In the genomic region with DNA sequence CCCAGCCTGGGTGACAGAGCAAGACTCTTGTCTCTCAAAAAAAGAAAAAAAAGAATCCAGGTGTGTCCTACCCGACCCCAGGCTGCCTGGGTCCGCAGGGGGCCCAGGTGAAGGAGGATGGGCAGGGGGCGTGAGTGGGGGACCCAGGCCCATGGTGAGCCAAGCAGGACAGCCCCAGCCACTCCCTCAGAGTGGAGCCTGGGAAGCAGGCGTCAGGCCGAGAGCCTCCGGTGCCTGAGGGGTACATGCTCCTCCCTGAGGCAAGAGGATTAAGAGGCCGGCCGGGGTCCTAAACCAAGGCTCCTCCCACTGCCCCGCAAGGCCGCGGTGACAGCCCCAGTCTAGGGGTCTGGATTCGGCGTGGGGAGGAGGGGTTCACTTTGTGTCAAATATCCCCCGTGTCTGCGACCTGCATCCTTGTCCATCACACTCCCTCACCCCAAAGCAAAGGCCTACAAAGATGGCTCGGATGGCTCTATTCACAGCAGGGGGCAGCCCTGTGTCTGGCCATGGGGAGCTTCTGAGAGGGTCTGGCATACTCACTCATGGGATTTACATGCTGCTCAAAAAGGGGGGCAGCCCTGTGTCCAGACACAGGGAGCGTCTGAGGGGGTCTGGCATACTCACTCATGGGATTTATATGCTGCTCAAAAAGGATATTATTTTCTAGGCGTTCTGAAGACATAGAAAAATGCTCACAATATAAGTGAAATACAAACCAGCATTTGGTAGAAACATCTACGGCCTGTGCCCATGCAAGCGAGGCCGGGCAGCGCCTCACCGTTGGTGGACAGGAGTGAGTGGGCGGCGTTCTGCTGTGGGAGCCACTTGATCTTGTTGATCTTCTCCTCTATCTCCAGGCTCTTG, we compare ENCODE assay signal across 22 cellular contexts.
DNase-seq lines count a peak whose midpoint lies in the region; ATAC-seq, FAIRE-seq and TF ChIP-seq lines count a peak whose summit lies in the region.
"Had no signal": no experiment of that assay in that cellular context is flagged by ENCODE, and none has a peak within 500 bp of the region (broad histone marks: within the 10 kb centered on the region; RNA-seq: fewer than 3 reads in every experiment).

No MANE protein-coding gene starts in this region.

- H3K27ac ChIP-seq in heart right ventricle (no peak overlapping the region), angular gyrus (ENCODE audit: low read depth, low read length) (peak overlapping the region; percentile 38), aorta (ENCODE audit: low read depth in 1 of 2, low read length in 2 of 2) (no peak overlapping the region), stomach (no peak overlapping the region)
- H3K27ac ChIP-seq: BLaER1, GM23248 had no signal

- H3K27me3 ChIP-seq in heart right ventricle (peaks cover 0 to 49% (median 26%) of the 10 kb centered on the region in 7 donors), aorta (ENCODE audit: control insufficient read depth in 1 of 2, insufficient read depth in 2 of 2, low read length in 1 of 2) (no peaks in the 10 kb centered on the region), stomach (peaks cover 0 to 58% (median 14%) of the 10 kb centered on the region in 3 donors)

- 45 to 51% methylated on average over 25 of the region's 25 CpGs for WGBS in heart right ventricle, 2 donors
- WGBS in aorta, 2 donors = 80 to 83% methylated on average over 25 of the region's 25 CpGs
- WGBS in stomach, 5 donors = 54 to 62% (median 57%) methylated on average over 18 to 25 of the region's 25 CpGs

- H3K36me3 ChIP-seq in heart right ventricle (no peaks in the 10 kb centered on the region), aorta (ENCODE audit: control insufficient read depth in 1 of 2, insufficient read depth in 2 of 2, low read length in 1 of 2) (no peaks in the 10 kb centered on the region), stomach (no peaks in the 10 kb centered on the region)
- H3K36me3 ChIP-seq: BLaER1 had no signal

- intact Hi-C loops in Right ventricle myocardium superior (cut with DNase I) (no loop called here), heart right ventricle (cut with DNase I) (no loop called here), aorta (cut with DNase I) (no loop called here), stomach (cut with DNase I; ENCODE audit: low total_unique reads) (no loop called here)

- TF ChIP-seq CTCF in heart right ventricle (IDR thresholded peaks at IDR 0.05) = no peak
- no peak for TF ChIP-seq CTCF in stomach (IDR thresholded peaks at IDR 0.05)

- no peak overlapping the region for H3K4me3 ChIP-seq in heart right ventricle
- no peak overlapping the region for H3K4me3 ChIP-seq in aorta (ENCODE audit: low read length in 2 of 2)
- H3K4me3 ChIP-seq in stomach = no peak overlapping the region
- H3K4me3 ChIP-seq: BLaER1, GM12878, GM23248 had no signal

- no peak for TF ChIP-seq POLR2A in stomach (IDR thresholded peaks at IDR 0.05)

- H3K9me3 ChIP-seq in heart right ventricle (no peaks in the 10 kb centered on the region), aorta (ENCODE audit: control insufficient read depth, low read length) (no peaks in the 10 kb centered on the region), stomach (no peaks in the 10 kb centered on the region)
- H3K9me3 ChIP-seq: BLaER1 had no signal

- DNase-seq in Right ventricle myocardium superior = peak; percentile 22
- DNase-seq in heart right ventricle = no peak
- peak; percentile 53 for DNase-seq in left kidney (ENCODE audit: low read depth, low spot score)
- peak; percentile 26 to 64 for DNase-seq in aorta
- no peak for DNase-seq in urothelium cell line (ENCODE audit: low spot score)
- no peak for DNase-seq in stomach
- DNase-seq: CD4-positive, alpha-beta memory T cell; GM23248; NCI-H1092 treated with DMSO at 0.1 percent for 48 hours; NCI-H146; NCI-H2029 treated with DMSO at 0.1 percent for 48 hours; NCI-H2171 treated with DMSO at 0.1 percent for 48 hours; NCI-H446; NCI-H526 treated with DMSO at 0.1 percent for 48 hours; SHP77 had no signal

- FAIRE-seq in urothelium cell line (lab: Jason Lieb, UNC) = no peak
- FAIRE-seq: A204.1, GM12878, GM19239, RCC 7860 had no signal

- no peak for TF ChIP-seq EP300 in stomach (IDR thresholded peaks at IDR 0.05)

- H3K4me1 ChIP-seq in heart right ventricle (no peaks in the 10 kb centered on the region), aorta (ENCODE audit: control insufficient read depth in 1 of 2, insufficient read depth in 2 of 2, low read length in 2 of 2) (no peaks in the 10 kb centered on the region), stomach (no peaks in the 10 kb centered on the region)
- H3K4me1 ChIP-seq: BLaER1 had no signal

- ATAC-seq in Right ventricle myocardium superior (ENCODE audit: poor library complexity) (no peak), heart right ventricle (no peak), aorta (ENCODE audit: low FRiP score) (no peak), HG02623 (IDR thresholded peaks at IDR 0.05; ENCODE audit: unreplicated experiment) (no peak)
- ATAC-seq: GM12878 had no signal

Comparison
In these comparisons a context has a peak if more than half of its experiments do, and no peak if none do; other contexts are left out.
1. DNase-seq: peak in Right ventricle myocardium superior (single experiment), left kidney (single experiment) and aorta (2 of 2); none in heart right ventricle (0 of 2), urothelium cell line (single experiment) and stomach (single experiment).